Comparison of ENCODE assay signal across 13 cellular contexts in the genomic region with DNA sequence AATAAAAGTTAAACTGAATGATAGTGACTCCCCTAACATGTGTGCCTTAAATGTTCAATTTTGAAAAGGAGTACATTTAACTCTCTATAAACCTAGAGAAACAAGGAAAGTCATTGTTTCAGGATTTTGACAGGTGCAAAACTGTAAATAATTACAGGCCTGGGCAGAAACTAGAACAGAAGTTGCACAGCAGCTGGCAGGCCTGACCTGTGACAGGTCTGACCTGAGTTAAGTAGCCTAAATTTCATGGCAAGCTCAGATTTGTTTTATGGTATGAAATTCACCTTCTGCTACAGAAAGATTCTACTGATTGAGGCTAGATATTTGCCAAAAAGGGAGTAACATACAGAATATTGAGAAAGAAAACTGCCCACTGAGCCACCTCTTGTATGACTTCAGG.
DNase-seq lines count a peak whose midpoint lies in the region; ATAC-seq and TF ChIP-seq lines count a peak whose summit lies in the region.
"Had no signal": no experiment of that assay in that cellular context is flagged by ENCODE, and none has a peak within 500 bp of the region (broad histone marks: within the 10 kb centered on the region; RNA-seq: fewer than 3 reads in every experiment).

No MANE protein-coding gene starts in this region.

- TF ChIP-seq CTCF in RWPE1 (conservative IDR thresholded peaks at IDR 0.05; ENCODE audit: low read depth): no peak
- TF ChIP-seq CTCF in PC-3 (conservative IDR thresholded peaks at IDR 0.05; ENCODE audit: low read depth, low read length): no peak

- H3K9me2 ChIP-seq in Karpas-422 (replicated peaks; ENCODE audit: insufficient read depth, low read length) (no peaks in the 10 kb centered on the region), PC-3 (replicated peaks; ENCODE audit: low read length) (no peaks in the 10 kb centered on the region)

- BruUV-seq in PC-3 (replicated peaks; lab: Mats Ljungman, UMichigan): no TSS peak

- H3K27me3 ChIP-seq in Karpas-422 (ENCODE audit: low read length): no peaks in the 10 kb centered on the region
- no peaks in the 10 kb centered on the region for H3K27me3 ChIP-seq in neuronal stem cell (ENCODE audit: control insufficient read depth in 3 of 3, insufficient read depth in 3 of 3, low read depth in 1 of 3, low read length in 3 of 3)
- H3K27me3 ChIP-seq in PC-3 (ENCODE audit: low read length): no peaks in the 10 kb centered on the region

- DNase-seq in COR-L47 (lab: John Stamatoyannopoulos, UW): peak; percentile 47
- peak; percentile 83 for DNase-seq in NCI-H1694 (lab: John Stamatoyannopoulos, UW)
- no peak for DNase-seq in RWPE1 (ENCODE audit: low spot score)
- no peak for DNase-seq in Karpas-422
- DNase-seq in neuronal stem cell (ENCODE audit: low spot score): no peak
- no peak for DNase-seq in AG08396 (ENCODE audit: low spot score)
- no peak for DNase-seq in PC-3
- DNase-seq: activated CD4-positive, alpha-beta T cell treated with anti-CD3 and anti-CD28 coated beads for 48 hours; activated T-cell treated with anti-CD3 and anti-CD28 coated beads, Interleukin-2, amount 50 U/mL, for 24 hours; foreskin fibroblast; NCI-H1436 treated with DMSO at 0.1 percent for 48 hours; occipital lobe had no signal

- H3K4me3 ChIP-seq in Karpas-422 (ENCODE audit: low read length) (no peak overlapping the region), neuronal stem cell (ENCODE audit: low read length in 2 of 2) (no peak overlapping the region), PC-3 (ENCODE audit: low read length) (no peak overlapping the region)

- H3K27ac ChIP-seq in RWPE1 (peak overlapping the region; percentile 66), Karpas-422 (ENCODE audit: low read length) (no peak overlapping the region), neuronal stem cell (replicated peaks; ENCODE audit: low read length) (no peak overlapping the region), PC-3 (ENCODE audit: low read length) (no peak overlapping the region)

- H3K79me2 ChIP-seq in Karpas-422 (ENCODE audit: low read length): no peaks in the 10 kb centered on the region
- H3K79me2 ChIP-seq in PC-3 (ENCODE audit: low read length): no peaks in the 10 kb centered on the region

- H3F3A ChIP-seq in PC-3 (ENCODE audit: low read length, unreplicated experiment): no peaks in the 10 kb centered on the region

- POLR2A ChIA-PET in RWPE1 (lab: Yijun Ruan, JAX; ENCODE audit: low non-redundant PET) (no interaction called here), PC-3 (lab: Charles Lee; ENCODE audit: unreplicated experiment) (no interaction called here)

- H3K23ac ChIP-seq in neuronal stem cell (ENCODE audit: low read depth, low read length, poor library complexity): no peak overlapping the region

- CTCF ChIA-PET in RWPE1 (lab: Yijun Ruan, JAX) (no interaction called here), PC-3 (lab: Charles Lee) (no interaction called here)

- no peaks in the 10 kb centered on the region for H3K79me1 ChIP-seq in neuronal stem cell (ENCODE audit: low read depth, low read length)

- H3K9me3 ChIP-seq in Karpas-422 (ENCODE audit: low read length): no peaks in the 10 kb centered on the region
- no peaks in the 10 kb centered on the region for H3K9me3 ChIP-seq in neuronal stem cell (replicated peaks in 1 of 2; ENCODE audit: control insufficient read depth in 2 of 2, insufficient read depth in 1 of 2, low read depth in 1 of 2, low read length in 2 of 2)
- no peaks in the 10 kb centered on the region for H3K9me3 ChIP-seq in PC-3 (ENCODE audit: low read length)

- no peak overlapping the region for H2BK5ac ChIP-seq in neuronal stem cell (ENCODE audit: low read length)

- H2AK5ac ChIP-seq in neuronal stem cell (ENCODE audit: low read depth, low read length): no peak overlapping the region

- H3K9ac ChIP-seq in Karpas-422 (ENCODE audit: low read length) (no peak overlapping the region), neuronal stem cell (ENCODE audit: low read depth, low read length, poor library complexity) (no peak overlapping the region), PC-3 (ENCODE audit: low read length) (no peak overlapping the region)

- H2BK12ac ChIP-seq in neuronal stem cell (ENCODE audit: low read length): no peak overlapping the region

- H3K4me1 ChIP-seq in Karpas-422 (ENCODE audit: low read length): no peaks in the 10 kb centered on the region
- no peaks in the 10 kb centered on the region for H3K4me1 ChIP-seq in neuronal stem cell (ENCODE audit: control insufficient read depth in 2 of 2, insufficient read depth in 1 of 2, low read depth in 1 of 2, low read length in 2 of 2)
- H3K4me1 ChIP-seq in PC-3 (ENCODE audit: insufficient read depth, low read length): no peaks in the 10 kb centered on the region

- ATAC-seq in GM21529 (IDR thresholded peaks at IDR 0.05; ENCODE audit: unreplicated experiment) (peak; percentile 51), PC-3 (no peak)

- H3K4ac ChIP-seq in neuronal stem cell (ENCODE audit: low read length): no peak overlapping the region

- no peak overlapping the region for H4K8ac ChIP-seq in neuronal stem cell (ENCODE audit: low read depth, low read length)

- no peak overlapping the region for H3K4me2 ChIP-seq in Karpas-422 (ENCODE audit: low read depth, low read length, poor library complexity, severe bottlenecking)
- H3K4me2 ChIP-seq in neuronal stem cell (ENCODE audit: insufficient read depth, low read length, poor library complexity, severe bottlenecking): no peak overlapping the region
- H3K4me2 ChIP-seq in PC-3 (ENCODE audit: low read length): no peak overlapping the region

- H3K14ac ChIP-seq in neuronal stem cell (ENCODE audit: low read length): no peak overlapping the region

- H2BK120ac ChIP-seq in neuronal stem cell (ENCODE audit: low read depth, low read length): no peak overlapping the region

- H2AFZ ChIP-seq in Karpas-422 (ENCODE audit: low read length) (no peak overlapping the region), neuronal stem cell (ENCODE audit: low read length) (no peak overlapping the region), PC-3 (ENCODE audit: low read length) (no peak overlapping the region)

- intact Hi-C loops in PC-3 (cut with micrococcal nuclease): no loop called here

- H3K36me3 ChIP-seq in Karpas-422 (ENCODE audit: insufficient read depth, low read length) (no peaks in the 10 kb centered on the region), neuronal stem cell (replicated peaks in 1 of 2; ENCODE audit: control insufficient read depth in 2 of 2, insufficient read depth in 2 of 2, low read length in 2 of 2) (no peaks in the 10 kb centered on the region), PC-3 (ENCODE audit: low read depth, low read length) (no peaks in the 10 kb centered on the region)

- no peak overlapping the region for H2BK15ac ChIP-seq in neuronal stem cell (ENCODE audit: low read length)

- H4K20me1 ChIP-seq in Karpas-422 (ENCODE audit: insufficient read depth, low read depth, low read length) (0 out of 2 replicates have a peak, but pooled peaks cover 3% of the 10 kb centered on the region), PC-3 (ENCODE audit: low read length) (no peaks in the 10 kb centered on the region)

- H3K18ac ChIP-seq in neuronal stem cell (ENCODE audit: low read length): no peak overlapping the region

- no peak overlapping the region for H4K91ac ChIP-seq in neuronal stem cell (ENCODE audit: low read depth, low read length, poor library complexity)

Comparison
In these comparisons a context has a peak if more than half of its experiments do, and no peak if none do; other contexts are left out.
1. DNase-seq: peak in COR-L47 (single experiment) and NCI-H1694 (single experiment); none in RWPE1 (single experiment), Karpas-422 (single experiment), neuronal stem cell (single experiment), AG08396 (single experiment) and PC-3 (single experiment).